ENCODE assay signal across 10 cellular contexts in the genomic region with DNA sequence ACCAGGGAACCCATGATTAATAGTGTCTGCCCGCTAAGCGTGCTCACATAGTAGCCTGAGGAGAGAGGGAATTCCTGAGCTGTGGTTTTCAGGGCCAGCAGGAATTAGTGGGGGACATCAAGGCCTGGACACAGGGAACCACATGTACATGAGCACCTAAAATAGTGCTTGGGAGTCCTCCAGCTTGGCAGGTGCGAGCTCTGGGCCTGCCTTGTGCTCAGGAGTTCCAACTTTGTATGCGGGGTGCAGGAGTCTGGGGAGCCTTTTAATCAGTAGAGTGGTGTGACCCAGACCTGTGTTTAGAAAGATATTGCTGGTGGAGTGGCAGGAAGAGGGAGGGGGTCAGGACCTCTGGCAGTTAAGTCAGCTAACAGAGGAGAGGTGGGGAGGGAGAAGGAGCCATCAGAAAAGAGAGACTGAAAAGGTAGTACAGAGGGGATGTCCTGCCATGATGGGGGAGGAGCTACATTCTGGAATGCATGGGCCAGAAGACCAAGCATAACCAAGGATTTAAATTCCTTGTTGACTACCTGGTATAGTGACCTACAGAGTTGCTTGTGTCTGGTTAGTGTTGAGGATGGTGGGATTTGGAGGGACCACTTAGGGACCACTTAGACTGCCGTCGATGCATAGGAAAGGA. TPM values are rescaled to one million over a fixed set of nuclear protein-coding genes. Genes with fewer than 3 reads are reported as not detected.
DNase-seq lines count a peak whose midpoint lies in the region; ATAC-seq and TF ChIP-seq lines count a peak whose summit lies in the region.
"Had no signal": no experiment of that assay in that cellular context is flagged by ENCODE, and none has a peak within 500 bp of the region (broad histone marks: within the 10 kb centered on the region; RNA-seq: fewer than 3 reads in every experiment).

No MANE protein-coding gene starts in this region.

- H3K9ac ChIP-seq in BLaER1 treated with 17β-estradiol and CSF1 and Interleukin-3, amounts not matched to agents 10 nM and 100 nM, result peak overlapping the region in 5 of 11 experiments; percentile 6 to 88 (median 88); a peak in 8 of 22 replicates

- peaks cover 0 to 47% (median 0%) of the 10 kb centered on the region in 11 experiments; a peak in 5 of 22 replicates for H3K27me3 ChIP-seq in BLaER1 treated with 17β-estradiol and CSF1 and Interleukin-3, amounts not matched to agents 10 nM and 100 nM

- H3K4me3 Mint-ChIP-seq in endothelial cell (ENCODE audit: unreplicated experiment) (peak overlapping the region; percentile 92), nephron progenitor cell (peak overlapping the region; percentile 92)

- BruUV-seq in OCI-LY7 (replicated peaks; lab: Mats Ljungman, UMichigan), result no TSS peak

- H3K36me3 Mint-ChIP-seq in endothelial cell (ENCODE audit: low read depth, unreplicated experiment) (no peaks in the 10 kb centered on the region), nephron progenitor cell (ENCODE audit: low read depth) (peaks cover 42% of the 10 kb centered on the region)

- peaks cover 17% of the 10 kb centered on the region for H3K79me2 ChIP-seq in OCI-LY7 (ENCODE audit: insufficient read depth, low read depth, low read length)

- TF ChIP-seq CTCF in OCI-LY7 (conservative IDR thresholded peaks at IDR 0.05; ENCODE audit: low read length) (no peak), endothelial cell (IDR thresholded peaks at IDR 0.05; ENCODE audit: unreplicated experiment) (no peak), nephron progenitor cell (IDR thresholded peaks at IDR 0.05) (no peak)

- ATAC-seq in GM19397 (IDR thresholded peaks at IDR 0.05; ENCODE audit: unreplicated experiment) (no peak), GM18873 (IDR thresholded peaks at IDR 0.05; ENCODE audit: low FRiP score, unreplicated experiment) (no peak)

- H3K9me3 ChIP-seq in BLaER1 treated with 17β-estradiol and CSF1 and Interleukin-3, amounts not matched to agents 10 nM and 100 nM (replicated peaks in 1 of 11), result peaks cover 0 to 6% (median 0%) of the 10 kb centered on the region in 11 experiments; a peak in 2 of 22 replicates
- H3K9me3 ChIP-seq in OCI-LY7 (ENCODE audit: low read length), result no peaks in the 10 kb centered on the region

- H3K4me1 ChIP-seq in BLaER1 treated with 17β-estradiol and CSF1 and Interleukin-3, amounts not matched to agents 10 nM and 100 nM, result peaks cover 32 to 39% (median 37%) of the 10 kb centered on the region in 10 experiments
- H3K4me1 ChIP-seq in OCI-LY7 (ENCODE audit: insufficient read depth, low read length, poor library complexity, severe bottlenecking), result peaks cover 22% of the 10 kb centered on the region

- no peak for DNase-seq in OCI-LY7 (ENCODE audit: low spot score)
- DNase-seq in endothelial cell (ENCODE audit: low spot score), result no peak
- DNase-seq in nephron progenitor cell, result peak; percentile 23
- no peak for DNase-seq in Kasumi-1 (lab: John Stamatoyannopoulos, UW)
- no peak for DNase-seq in NCI-H748 (lab: John Stamatoyannopoulos, UW; ENCODE audit: unreplicated experiment)
- DNase-seq: hypothalamus, WERI-Rb-1 had no signal

- intact Hi-C loops in OCI-LY7 (cut with micrococcal nuclease; ENCODE audit: unreplicated experiment), result loop anchor here (2.0 kb wide), 1 partner anchor 203 kb away; a partner anchor contains a TSS

- peak overlapping the region in 2 of 10 experiments; percentile 70 to 79; a peak in 3 of 20 replicates for H3K4me3 ChIP-seq in BLaER1 treated with 17β-estradiol and CSF1 and Interleukin-3, amounts not matched to agents 10 nM and 100 nM
- H3K4me3 ChIP-seq in OCI-LY7 (ENCODE audit: low read depth, low read length, poor library complexity, severe bottlenecking), result peak overlapping the region; percentile 90

- H4K20me1 ChIP-seq in BLaER1 treated with 17β-estradiol and CSF1 and Interleukin-3, amounts not matched to agents 10 nM and 100 nM, result peaks cover 18 to 62% (median 29%) of the 10 kb centered on the region in 11 experiments; a peak in 17 of 22 replicates
- H4K20me1 ChIP-seq in OCI-LY7 (ENCODE audit: insufficient read depth, low read length), result peaks cover 12% of the 10 kb centered on the region; the same call in 1 of the 2 replicates

- H2AFZ ChIP-seq in OCI-LY7 (ENCODE audit: low read length), result no peak overlapping the region

- POLR2A ChIA-PET in OCI-LY7 (lab: Charles Lee), result interaction anchor here (0.9 kb wide), 1 partner anchor 17 kb away, joined by 3 read pairs; no protein-coding TSS in a partner anchor

- CTCF ChIA-PET in OCI-LY7 (lab: Charles Lee; ENCODE audit: unreplicated experiment), result no interaction called here

- H3K27ac Mint-ChIP-seq in endothelial cell (ENCODE audit: unreplicated experiment) (no peak overlapping the region), nephron progenitor cell (peak overlapping the region; percentile 44)

- H3K9me2 ChIP-seq in OCI-LY7 (ENCODE audit: insufficient read depth, low read length), result no peaks in the 10 kb centered on the region

- H3K36me3 ChIP-seq in BLaER1 treated with 17β-estradiol and CSF1 and Interleukin-3, amounts not matched to agents 10 nM and 100 nM, result peaks cover 0 to 39% (median 6%) of the 10 kb centered on the region in 11 experiments; a peak in 13 of 22 replicates
- peaks cover 22% of the 10 kb centered on the region for H3K36me3 ChIP-seq in OCI-LY7 (ENCODE audit: insufficient read depth, low read length)

- H3K4me2 ChIP-seq in BLaER1 treated with 17β-estradiol and CSF1 and Interleukin-3, amounts not matched to agents 10 nM and 100 nM, result peak overlapping the region; percentile 84 to 95 (median 89)
- peak overlapping the region; percentile 93 for H3K4me2 ChIP-seq in OCI-LY7 (ENCODE audit: low read length)

- H3K27me3 Mint-ChIP-seq in endothelial cell (ENCODE audit: unreplicated experiment), result peaks cover 6% of the 10 kb centered on the region
- peaks cover 6% of the 10 kb centered on the region for H3K27me3 Mint-ChIP-seq in nephron progenitor cell (ENCODE audit: low read depth, poor library complexity)

- no peaks in the 10 kb centered on the region for H3K9me3 Mint-ChIP-seq in endothelial cell (ENCODE audit: unreplicated experiment)
- peaks cover 11% of the 10 kb centered on the region for H3K9me3 Mint-ChIP-seq in nephron progenitor cell

- H3K4me1 Mint-ChIP-seq in endothelial cell (ENCODE audit: unreplicated experiment) (peaks cover 24% of the 10 kb centered on the region), nephron progenitor cell (peaks cover 30% of the 10 kb centered on the region)

- no peak overlapping the region for H3K27ac ChIP-seq in BLaER1 treated with 17β-estradiol and CSF1 and Interleukin-3, amounts not matched to agents 10 nM and 100 nM
- no peak overlapping the region for H3K27ac ChIP-seq in OCI-LY7 (ENCODE audit: low read depth, low read length, poor library complexity, severe bottlenecking)
- H3K27ac ChIP-seq: WERI-Rb-1 had no signal

RNA-seq across cellular contexts. Expression of a gene that starts 1.9 kb away (rescaled TPM):
- 10.6 and 10.9 TPM in 2 replicates for total RNA-seq in OCI-LY7 (2014; rRNA removed; shearing (Covaris generic))
- total RNA-seq in OCI-LY7 (2022) (14.9 and 15.6 TPM in 2 replicates), endothelial cell (ENCODE audit: unreplicated experiment) (54.8 TPM)

RNA-seq across cellular contexts. Expression of a gene that starts 42.9 kb away (rescaled TPM):
- 8.3 and 15.4 TPM in 2 replicates for total RNA-seq in OCI-LY7 (2014; rRNA removed; shearing (Covaris generic))
- total RNA-seq in OCI-LY7 (2022), result 23.2 and 27.3 TPM in 2 replicates
- 30.0 TPM for total RNA-seq in endothelial cell (ENCODE audit: unreplicated experiment)

RNA-seq across cellular contexts. Expression of a gene that starts 49.7 kb away (rescaled TPM):
- total RNA-seq in OCI-LY7 (2014; rRNA removed; shearing (Covaris generic)), result 5.3 and 5.4 TPM in 2 replicates
- total RNA-seq in OCI-LY7 (2022), result 6.0 and 7.8 TPM in 2 replicates
- total RNA-seq in endothelial cell (ENCODE audit: unreplicated experiment), result 11.9 TPM

RNA-seq across cellular contexts. Expression of a gene that starts 59.8 kb away (rescaled TPM):
- 15.8 and 17.9 TPM in 2 replicates for total RNA-seq in OCI-LY7 (2014; rRNA removed; shearing (Covaris generic))
- 35.3 and 37.7 TPM in 2 replicates for total RNA-seq in OCI-LY7 (2022)
- total RNA-seq in endothelial cell (ENCODE audit: unreplicated experiment), result 17.3 TPM
